In genomic region chr4:24657768-24658617, GRCh38 we compare ENCODE assay signal across 8 cellular contexts.
A peak's percentile ranks its signal among the peaks of the same experiment; 100 is the strongest.
DNase-seq lines count a peak whose midpoint lies in the region; ATAC-seq lines count a peak whose summit lies in the region.

No MANE protein-coding gene starts in this region.

- no peaks in the 10 kb centered on the region for H3K36me3 ChIP-seq in MG63

- intact Hi-C loops in Right ventricle myocardium inferior (cut with DNase I): no loop called here
- intact Hi-C loops in cardiac septum (cut with DNase I): no loop called here

- ATAC-seq in Right ventricle myocardium inferior (peak; percentile 84), HG02610 (IDR thresholded peaks at IDR 0.05; ENCODE audit: unreplicated experiment) (peak; percentile 99)

- H3K27me3 ChIP-seq in MG63: no peaks in the 10 kb centered on the region

- H3K9me3 ChIP-seq in MG63: no peaks in the 10 kb centered on the region

- DNase-seq in Right ventricle myocardium inferior (ENCODE audit: missing footprints) (no peak), cardiac septum (ENCODE audit: low spot score) (no peak), MG63 (peak; percentile 72), hippocampal formation (lab: John Stamatoyannopoulos, UW) (peak; percentile 82 to 85), superior temporal gyrus (ENCODE audit: extremely low spot score) (peak; percentile 95), NCI-H82 treated with DMSO at 0.1 percent for 48 hours (lab: John Stamatoyannopoulos, UW; ENCODE audit: unreplicated experiment) (no peak)
- DNase-seq in activated CD4-positive, alpha-beta T cell treated with anti-CD3 and anti-CD28 coated beads, Interleukin-2, amount 50 U/mL, for 48 hours: peak; percentile 0 to 14

- H3K4me3 ChIP-seq in MG63: no peak overlapping the region

Comparison
In these comparisons a context has a peak if more than half of its experiments do, and no peak if none do; other contexts are left out.
1. DNase-seq: peak in MG63 (single experiment), activated CD4-positive, alpha-beta T cell treated with anti-CD3 and anti-CD28 coated beads, Interleukin-2, amount 50 U/mL, for 48 hours (2 of 2), hippocampal formation (2 of 2) and superior temporal gyrus (single experiment); none in Right ventricle myocardium inferior (single experiment), cardiac septum (single experiment) and NCI-H82 treated with DMSO at 0.1 percent for 48 hours (single experiment).